Comparison of ENCODE assay signal across 1 cellular context in the genomic region with DNA sequence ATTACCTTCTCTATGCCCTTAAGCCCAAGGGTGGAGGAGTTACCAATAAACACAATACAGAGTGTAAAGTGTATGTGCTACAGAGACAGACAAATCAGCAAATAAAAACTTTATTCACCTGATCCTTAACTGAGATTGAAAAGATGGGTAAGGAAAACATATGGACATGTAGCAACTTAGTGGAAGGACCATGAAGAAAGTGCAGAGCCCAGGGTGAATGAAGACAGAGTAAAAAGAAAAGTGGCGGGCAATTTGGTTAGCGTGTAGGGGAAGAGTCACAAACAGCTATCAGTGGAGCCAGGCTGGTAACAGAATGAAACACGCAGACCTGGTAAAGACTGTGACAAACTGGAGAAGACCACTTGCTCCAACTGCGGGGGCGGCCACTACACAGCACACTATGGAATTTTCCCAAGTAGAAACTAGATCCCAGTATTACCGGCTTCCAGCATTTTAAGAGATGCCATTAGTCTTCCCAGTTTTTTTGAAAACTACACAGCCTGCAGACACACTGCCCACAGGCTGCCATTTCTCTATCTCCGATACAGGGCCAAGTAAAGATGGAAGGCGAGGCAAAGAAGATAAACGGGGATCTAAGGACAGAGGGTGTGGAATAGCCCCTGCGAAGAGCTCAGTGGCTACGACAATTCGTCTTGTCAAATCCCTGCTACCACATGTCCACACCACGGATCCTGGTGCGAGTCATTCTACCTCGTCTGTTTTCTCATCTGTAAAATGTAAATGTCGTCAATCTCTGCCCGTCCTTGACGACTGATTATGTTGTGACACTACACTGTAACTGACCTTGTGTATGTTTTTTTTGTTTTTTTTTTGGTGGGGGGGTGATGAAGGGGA.
TF ChIP-seq lines count a peak whose summit lies in the region.

No MANE protein-coding gene starts in this region.

TF ChIP-seq in K562, 482 proteins besides CTCF, POLR2A, EP300 and RAD21 (continued from another document):
- no peak for TF ChIP-seq PHF8 (IDR thresholded peaks at IDR 0.05; ENCODE audit: borderline replicate concordance, low read length)
- TF ChIP-seq FOXK2 (conservative IDR thresholded peaks at IDR 0.05 in 1 of 2, IDR thresholded peaks at IDR 0.05 in 1 of 2; ENCODE audit: low read depth in 2 of 2): peak in 1 of 2 experiments; percentile 15; a peak in 1 of 4 replicates
- peak; percentile 30 to 46; a peak in 1 of 4 replicates for TF ChIP-seq SIN3A (IDR thresholded peaks at IDR 0.05; ENCODE audit: borderline replicate concordance in 2 of 2, control insufficient read depth in 1 of 2, low read depth in 2 of 2, low read length in 2 of 2)
- TF ChIP-seq CREM (IDR thresholded peaks at IDR 0.05; ENCODE audit: low read depth): 0 out of 2 replicates have a peak, but pooled peaks have one; percentile 8
- peak; percentile 19; the same call in 1 of the 2 replicates for TF ChIP-seq MXI1 (IDR thresholded peaks at IDR 0.05; ENCODE audit: low read depth, low read length)
- TF ChIP-seq, protein P1, sequence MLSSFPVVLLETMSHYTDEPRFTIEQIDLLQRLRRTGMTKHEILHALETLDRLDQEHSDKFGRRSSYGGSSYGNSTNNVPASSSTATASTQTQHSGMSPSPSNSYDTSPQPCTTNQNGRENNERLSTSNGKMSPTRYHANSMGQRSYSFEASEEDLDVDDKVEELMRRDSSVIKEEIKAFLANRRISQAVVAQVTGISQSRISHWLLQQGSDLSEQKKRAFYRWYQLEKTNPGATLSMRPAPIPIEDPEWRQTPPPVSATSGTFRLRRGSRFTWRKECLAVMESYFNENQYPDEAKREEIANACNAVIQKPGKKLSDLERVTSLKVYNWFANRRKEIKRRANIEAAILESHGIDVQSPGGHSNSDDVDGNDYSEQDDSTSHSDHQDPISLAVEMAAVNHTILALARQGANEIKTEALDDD (IDR thresholded peaks at IDR 0.05): peak; percentile 42; the same call in 1 of the 2 replicates
- TF ChIP-seq NBN (IDR thresholded peaks at IDR 0.05; ENCODE audit: low read depth): 0 out of 2 replicates have a peak, but pooled peaks have one; percentile 24
- no peak for TF ChIP-seq NR3C1 (CRISPR knock-in tag; IDR thresholded peaks at IDR 0.05)
- TF ChIP-seq, protein P2, sequence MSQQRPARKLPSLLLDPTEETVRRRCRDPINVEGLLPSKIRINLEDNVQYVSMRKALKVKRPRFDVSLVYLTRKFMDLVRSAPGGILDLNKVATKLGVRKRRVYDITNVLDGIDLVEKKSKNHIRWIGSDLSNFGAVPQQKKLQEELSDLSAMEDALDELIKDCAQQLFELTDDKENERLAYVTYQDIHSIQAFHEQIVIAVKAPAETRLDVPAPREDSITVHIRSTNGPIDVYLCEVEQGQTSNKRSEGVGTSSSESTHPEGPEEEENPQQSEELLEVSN (IDR thresholded peaks at IDR 0.05; ENCODE audit: borderline replicate concordance in 1 of 2, extremely low read depth in 1 of 2, insufficient read depth in 1 of 2, insufficient read length in 1 of 2, low read depth in 1 of 2, low read length in 1 of 2, poor library complexity in 1 of 2, severe bottlenecking in 1 of 2): peak in 1 of 2 experiments; percentile 22
- 0 out of 2 replicates have a peak, but pooled peaks have one; percentile 41 for TF ChIP-seq OTX1 (CRISPR knock-in tag; IDR thresholded peaks at IDR 0.05)
